ENCODE assay signal across 2 cellular contexts in genomic region chr17:62696256-62696655, GRCh38.
TF ChIP-seq lines count a peak whose summit lies in the region.

No MANE protein-coding gene starts in this region.

TF ChIP-seq in SK-N-SH treated with all-trans-retinoic acid at 6 μM for 48 hours, 23 proteins besides CTCF, POLR2A, EP300 and RAD21 (continued from another document):
- TF ChIP-seq TSHZ2 (CRISPR knock-in tag; IDR thresholded peaks at IDR 0.05) = no peak

TF ChIP-seq in SK-N-SH, 30 proteins besides CTCF, POLR2A, EP300 and RAD21 (continued from another document):
- TF ChIP-seq ZBTB33 (IDR thresholded peaks at IDR 0.05; ENCODE audit: borderline replicate concordance, low read depth) = no peak
- no peak for TF ChIP-seq RFX5 (IDR thresholded peaks at IDR 0.05; ENCODE audit: low read length)
- no peak for TF ChIP-seq GATA2 (CRISPR knock-in tag; IDR thresholded peaks at IDR 0.05)
- no peak for TF ChIP-seq MAX (IDR thresholded peaks at IDR 0.05; ENCODE audit: low read depth)
- no peak for TF ChIP-seq FOXJ3 (CRISPR knock-in tag; IDR thresholded peaks at IDR 0.05)
- TF ChIP-seq IRF3 (IDR thresholded peaks at IDR 0.05; ENCODE audit: low read depth, low read length) = no peak
- TF ChIP-seq TCF12 (IDR thresholded peaks at IDR 0.05) = no peak
